ENCODE assay signal across 1 cellular context in genomic region chr12:109099426-109100020, GRCh38.
TF ChIP-seq lines count a peak whose summit lies in the region.

No MANE protein-coding gene starts in this region.

TF ChIP-seq in H1, 55 proteins besides CTCF, POLR2A, EP300 and RAD21:
- TF ChIP-seq GABPA (IDR thresholded peaks at IDR 0.05; ENCODE audit: borderline replicate concordance, insufficient read depth, low read length) (no peak), BACH1 (IDR thresholded peaks at IDR 0.05; ENCODE audit: low read length) (no peak), TBP (IDR thresholded peaks at IDR 0.05; ENCODE audit: low read depth, low read length) (no peak), NANOG (IDR thresholded peaks at IDR 0.05; ENCODE audit: insufficient read depth, low read depth, low read length, poor library complexity, severe bottlenecking) (no peak), CBX5 (IDR thresholded peaks at IDR 0.05; ENCODE audit: low read depth, low read length) (no peak), SRF (IDR thresholded peaks at IDR 0.05; ENCODE audit: low read depth, low read length) (no peak), RXRA (IDR thresholded peaks at IDR 0.05; ENCODE audit: insufficient read depth, low read depth, low read length) (no peak), BRCA1 (IDR thresholded peaks at IDR 0.05; ENCODE audit: low read depth, low read length) (no peak)
